Comparison of ENCODE assay signal across 9 cellular contexts in genomic region chr22:46055851-46056168, GRCh38.
DNase-seq lines count a peak whose midpoint lies in the region; ATAC-seq and TF ChIP-seq lines count a peak whose summit lies in the region.
"Had no signal": no experiment of that assay in that cellular context is flagged by ENCODE, and none has a peak within 500 bp of the region (broad histone marks: within the 10 kb centered on the region; RNA-seq: fewer than 3 reads in every experiment).

No MANE protein-coding gene starts in this region.

- no peak overlapping the region for H2AFZ ChIP-seq in parathyroid adenoma

- ATAC-seq in GM21390 (IDR thresholded peaks at IDR 0.05; ENCODE audit: unreplicated experiment), result no peak
- no peak for ATAC-seq in HG03378 (IDR thresholded peaks at IDR 0.05; ENCODE audit: unreplicated experiment)

- no peaks in the 10 kb centered on the region; a peak in 1 of 22 replicates for H3K27me3 ChIP-seq in BLaER1 treated with 17β-estradiol and CSF1 and Interleukin-3, amounts not matched to agents 10 nM and 100 nM
- H3K27me3 ChIP-seq in MG63 (no peaks in the 10 kb centered on the region), endocrine pancreas (ENCODE audit: control insufficient read depth, insufficient read depth, low read length) (no peaks in the 10 kb centered on the region), parathyroid adenoma (ENCODE audit: control insufficient read depth, insufficient read depth, low read length) (no peaks in the 10 kb centered on the region)

- H4K20me1 ChIP-seq in BLaER1 treated with 17β-estradiol and CSF1 and Interleukin-3, amounts not matched to agents 10 nM and 100 nM, result no peaks in the 10 kb centered on the region

- peak overlapping the region; percentile 72 to 95 (median 86); a peak in 19 of 22 replicates for H3K4me2 ChIP-seq in BLaER1 treated with 17β-estradiol and CSF1 and Interleukin-3, amounts not matched to agents 10 nM and 100 nM
- peak overlapping the region; percentile 73 for H3K4me2 ChIP-seq in parathyroid adenoma (ENCODE audit: low read length)

- DNase-seq in MG63 (no peak), NOMO-1 treated with DMSO at 0.1 percent for 48 hours (lab: John Stamatoyannopoulos, UW; ENCODE audit: unreplicated experiment) (no peak), SW 1271 (lab: John Stamatoyannopoulos, UW) (no peak)
- DNase-seq: activated CD8-positive, alpha-beta memory T cell treated with anti-CD3 and anti-CD28 coated beads for 24 hours had no signal

- H3K4me3 ChIP-seq in BLaER1 treated with 17β-estradiol and CSF1 and Interleukin-3, amounts not matched to agents 10 nM and 100 nM, result no peak overlapping the region
- H3K4me3 ChIP-seq in MG63, result peak overlapping the region; percentile 88
- no peak overlapping the region for H3K4me3 ChIP-seq in endocrine pancreas (ENCODE audit: control insufficient read depth, insufficient read depth, low read length)
- no peak overlapping the region for H3K4me3 ChIP-seq in parathyroid adenoma (ENCODE audit: low read depth, low read length)

- H3K36me3 ChIP-seq in BLaER1 treated with 17β-estradiol and CSF1 and Interleukin-3, amounts not matched to agents 10 nM and 100 nM, result no peaks in the 10 kb centered on the region
- H3K36me3 ChIP-seq in MG63 (peaks cover 43% of the 10 kb centered on the region), endocrine pancreas (ENCODE audit: control insufficient read depth, insufficient read depth, low read length) (no peaks in the 10 kb centered on the region), parathyroid adenoma (ENCODE audit: control insufficient read depth, insufficient read depth, low read length) (no peaks in the 10 kb centered on the region)

- H3K27ac ChIP-seq in BLaER1 treated with 17β-estradiol and CSF1 and Interleukin-3, amounts not matched to agents 10 nM and 100 nM, result peak overlapping the region in 4 of 11 experiments; percentile 11 to 69 (median 24); a peak in 1 of 22 replicates
- H3K27ac ChIP-seq in parathyroid adenoma, result peak overlapping the region; percentile 86

- no peak for TF ChIP-seq CTCF in parathyroid adenoma (IDR thresholded peaks at IDR 0.05)

- peak overlapping the region in 9 of 11 experiments; percentile 8 to 87 (median 36); a peak in 5 of 22 replicates for H3K9ac ChIP-seq in BLaER1 treated with 17β-estradiol and CSF1 and Interleukin-3, amounts not matched to agents 10 nM and 100 nM
- peak overlapping the region; percentile 6 for H3K9ac ChIP-seq in endocrine pancreas (ENCODE audit: control insufficient read depth, insufficient read depth, low read length)
- H3K9ac ChIP-seq in parathyroid adenoma, result no peak overlapping the region

- H3K79me2 ChIP-seq in parathyroid adenoma, result peaks cover 26% of the 10 kb centered on the region

- H3K4me1 ChIP-seq in BLaER1 treated with 17β-estradiol and CSF1 and Interleukin-3, amounts not matched to agents 10 nM and 100 nM, result peaks cover 66 to 74% (median 70%) of the 10 kb centered on the region in 10 experiments
- H3K4me1 ChIP-seq in endocrine pancreas (ENCODE audit: control insufficient read depth, insufficient read depth, low read length) (peaks cover 7% of the 10 kb centered on the region), parathyroid adenoma (peaks cover 9% of the 10 kb centered on the region)

- H3K9me3 ChIP-seq in BLaER1 treated with 17β-estradiol and CSF1 and Interleukin-3, amounts not matched to agents 10 nM and 100 nM (replicated peaks in 1 of 11), result no peaks in the 10 kb centered on the region
- H3K9me3 ChIP-seq in MG63 (no peaks in the 10 kb centered on the region), endocrine pancreas (ENCODE audit: control insufficient read depth, low read length) (no peaks in the 10 kb centered on the region), parathyroid adenoma (ENCODE audit: control insufficient read depth, low read length) (no peaks in the 10 kb centered on the region)
